9 cellular contexts compared by ENCODE assay signal in the genomic region with DNA sequence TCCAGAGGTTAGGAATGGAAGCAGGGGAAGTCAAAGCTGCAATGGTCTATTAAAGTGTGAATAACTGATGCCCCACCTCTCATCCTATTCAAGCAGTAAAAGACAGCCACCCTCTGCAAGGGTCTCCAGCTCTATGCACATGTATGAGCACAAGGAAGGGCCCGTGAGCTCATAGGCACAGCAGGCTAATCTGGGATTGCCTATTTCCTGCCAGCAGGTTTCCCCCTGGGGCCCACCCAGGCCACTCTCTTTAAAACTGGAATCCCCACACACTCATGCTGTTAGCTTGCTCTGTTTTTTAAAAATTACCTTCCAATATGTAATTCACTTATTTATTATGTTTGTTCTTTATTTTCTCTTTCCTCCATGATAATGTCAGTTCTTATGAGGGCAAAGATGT. TPM values are rescaled to one million over a fixed set of nuclear protein-coding genes. Genes with fewer than 3 reads are reported as not detected.
DNase-seq lines count a peak whose midpoint lies in the region; ATAC-seq and TF ChIP-seq lines count a peak whose summit lies in the region.
"Had no signal": no experiment of that assay in that cellular context is flagged by ENCODE, and none has a peak within 500 bp of the region (broad histone marks: within the 10 kb centered on the region; RNA-seq: fewer than 3 reads in every experiment).

No MANE protein-coding gene starts in this region.

- peak overlapping the region; percentile 78 for H3K4me3 Mint-ChIP-seq in activated B cell treated with CpG ODN at 0.5 μM for 24 hours

- DNase-seq in left ventricle myocardium inferior (no peak), right cardiac atrium (no peak), activated B cell treated with CpG ODN at 0.5 μM for 24 hours (no peak), left lung (no peak), uterus (no peak), HUDEP-2 (lab: John Stamatoyannopoulos, UW; ENCODE audit: unreplicated experiment in 76 of 76) (no peak), NCI-H187 (lab: John Stamatoyannopoulos, UW) (no peak)
- DNase-seq in effector memory CD4-positive, alpha-beta T cell = no peak
- DNase-seq: activated gamma-delta T cell had no signal

- H3K27me3 ChIP-seq in left ventricle myocardium inferior (ENCODE audit: low read depth) (no peaks in the 10 kb centered on the region), right cardiac atrium (ENCODE audit: control insufficient read depth, insufficient read depth) (no peaks in the 10 kb centered on the region), left lung (peaks cover 0 to 10% of the 10 kb centered on the region in 2 donors), uterus (no peaks in the 10 kb centered on the region)
- peaks cover 18% of the 10 kb centered on the region for H3K27me3 ChIP-seq in effector memory CD4-positive, alpha-beta T cell (replicated peaks; ENCODE audit: control insufficient read depth, insufficient read depth, low read length, poor library complexity, severe bottlenecking)

- CTCF ChIA-PET in activated B cell treated with CpG ODN at 0.5 μM for 24 hours (lab: Charles Lee) = interaction anchor here (2.1 kb wide), 1 partner anchor 55 kb away, joined by 5 read pairs; no protein-coding TSS in a partner anchor

- H3K4me1 ChIP-seq in left ventricle myocardium inferior (peaks cover 38% of the 10 kb centered on the region), right cardiac atrium (ENCODE audit: control insufficient read depth, insufficient read depth, low read length) (peaks cover 12% of the 10 kb centered on the region), left lung (peaks cover 6 to 20% of the 10 kb centered on the region in 2 donors), uterus (peaks cover 0 to 7% of the 10 kb centered on the region in 2 donors)
- H3K4me1 ChIP-seq in effector memory CD4-positive, alpha-beta T cell (ENCODE audit: control insufficient read depth, insufficient read depth, low read length, poor library complexity, severe bottlenecking) = peaks cover 8% of the 10 kb centered on the region

- H3K27me3 Mint-ChIP-seq in activated B cell treated with CpG ODN at 0.5 μM for 24 hours = peaks cover 30% of the 10 kb centered on the region

- H3K4me1 Mint-ChIP-seq in activated B cell treated with CpG ODN at 0.5 μM for 24 hours = peaks cover 16% of the 10 kb centered on the region

- POLR2A ChIA-PET in activated B cell treated with CpG ODN at 0.5 μM for 24 hours (lab: Charles Lee) = no interaction called here

- ATAC-seq in right cardiac atrium (no peak), activated B cell treated with CpG ODN at 0.5 μM for 24 hours (ENCODE audit: low read depth) (no peak), left lung (no peak)

- no peak for TF ChIP-seq POLR2A in uterus (IDR thresholded peaks at IDR 0.05)

- no peaks in the 10 kb centered on the region for H3K36me3 Mint-ChIP-seq in activated B cell treated with CpG ODN at 0.5 μM for 24 hours (ENCODE audit: low read depth)

- H3K36me3 ChIP-seq in left ventricle myocardium inferior (no peaks in the 10 kb centered on the region), left lung (no peaks in the 10 kb centered on the region), uterus (no peaks in the 10 kb centered on the region)
- H3K36me3 ChIP-seq in effector memory CD4-positive, alpha-beta T cell (ENCODE audit: control insufficient read depth, insufficient read depth, low read length) = no peaks in the 10 kb centered on the region

- peak overlapping the region; percentile 66 for H3K27ac ChIP-seq in left ventricle myocardium inferior (replicated peaks)
- H3K27ac ChIP-seq in right cardiac atrium (ENCODE audit: low read length) = no peak overlapping the region
- H3K27ac ChIP-seq in left lung = peak overlapping the region; percentile 50 to 73
- H3K27ac ChIP-seq in uterus = peak overlapping the region; percentile 80 to 90
- H3K27ac ChIP-seq in effector memory CD4-positive, alpha-beta T cell (ENCODE audit: insufficient read depth, low read length, poor library complexity, severe bottlenecking) = no peak overlapping the region

- H3K27ac Mint-ChIP-seq in activated B cell treated with CpG ODN at 0.5 μM for 24 hours = no peak overlapping the region

- H3K4me3 ChIP-seq in left ventricle myocardium inferior (peak overlapping the region; percentile 61), right cardiac atrium (ENCODE audit: low read length) (no peak overlapping the region), left lung (peak overlapping the region in 1 of 2 donors; percentile 36), uterus (peak overlapping the region; percentile 11 to 39)
- no peak overlapping the region for H3K4me3 ChIP-seq in effector memory CD4-positive, alpha-beta T cell (ENCODE audit: insufficient read depth, low read depth, low read length, poor library complexity, severe bottlenecking)

- intact Hi-C loops in left ventricle myocardium inferior (cut with micrococcal nuclease) (no loop called here), right cardiac atrium (cut with DNase I) (no loop called here), activated B cell treated with CpG ODN at 0.5 μM for 24 hours (cut with micrococcal nuclease) (loop anchor here (1.0 to 5.0 kb wide), 2 partner anchors 190 to 261 kb away; partner anchors contain the start of gene TNPO1), left lung (cut with DNase I) (no loop called here), uterus (cut with DNase I; ENCODE audit: low total_unique reads) (no loop called here)

- TF ChIP-seq CTCF in left ventricle myocardium inferior (IDR thresholded peaks at IDR 0.05; ENCODE audit: borderline replicate concordance) (no peak), activated B cell treated with CpG ODN at 0.5 μM for 24 hours (IDR thresholded peaks at IDR 0.05) (no peak), left lung (IDR thresholded peaks at IDR 0.05) (no peak), uterus (IDR thresholded peaks at IDR 0.05) (no peak)

- H3K9me3 Mint-ChIP-seq in activated B cell treated with CpG ODN at 0.5 μM for 24 hours = no peaks in the 10 kb centered on the region

- H3K9me3 ChIP-seq in left ventricle myocardium inferior (replicated peaks) (no peaks in the 10 kb centered on the region), right cardiac atrium (ENCODE audit: control insufficient read depth, low read length) (no peaks in the 10 kb centered on the region), left lung (no peaks in the 10 kb centered on the region), uterus (no peaks in the 10 kb centered on the region)
- H3K9me3 ChIP-seq in effector memory CD4-positive, alpha-beta T cell (ENCODE audit: control insufficient read depth, low read length) = no peaks in the 10 kb centered on the region

- 23% methylated on average over 1 of the region's 1 CpG for WGBS in right cardiac atrium

RNA-seq across cellular contexts. Expression of gene ZNF366, which starts 48.7 kb away (rescaled TPM):
- total RNA-seq in left ventricle myocardium inferior = 8.1 TPM
- 1 to 10 TPM; 4.5 to 8.1 (median 6.1) TPM for total RNA-seq in right cardiac atrium
- 2.5 TPM for polyA plus RNA-seq in right cardiac atrium
- not detected in 2 replicates for total RNA-seq in activated B cell treated with CpG ODN at 0.5 μM for 24 hours
- total RNA-seq in left lung = 1 to 10 TPM; 3.2 to 5.6 TPM
- total RNA-seq in uterus = 10 to 100 TPM in 2 of 4 donors, 1 to 10 TPM in 1, under 1 TPM in 1; 0.29 to 20.5 (median 12.1) TPM

Comparison
In these comparisons a context has a peak if more than half of its experiments do, and no peak if none do; other contexts are left out.
1. H3K27ac ChIP-seq: peak in left ventricle myocardium inferior (single experiment), left lung (2 of 2) and uterus (2 of 2); none in right cardiac atrium (single experiment) and effector memory CD4-positive, alpha-beta T cell (single experiment).
2. H3K4me3 ChIP-seq: peak in left ventricle myocardium inferior (single experiment) and uterus (2 of 2); none in right cardiac atrium (single experiment) and effector memory CD4-positive, alpha-beta T cell (single experiment).